In the genomic region with DNA sequence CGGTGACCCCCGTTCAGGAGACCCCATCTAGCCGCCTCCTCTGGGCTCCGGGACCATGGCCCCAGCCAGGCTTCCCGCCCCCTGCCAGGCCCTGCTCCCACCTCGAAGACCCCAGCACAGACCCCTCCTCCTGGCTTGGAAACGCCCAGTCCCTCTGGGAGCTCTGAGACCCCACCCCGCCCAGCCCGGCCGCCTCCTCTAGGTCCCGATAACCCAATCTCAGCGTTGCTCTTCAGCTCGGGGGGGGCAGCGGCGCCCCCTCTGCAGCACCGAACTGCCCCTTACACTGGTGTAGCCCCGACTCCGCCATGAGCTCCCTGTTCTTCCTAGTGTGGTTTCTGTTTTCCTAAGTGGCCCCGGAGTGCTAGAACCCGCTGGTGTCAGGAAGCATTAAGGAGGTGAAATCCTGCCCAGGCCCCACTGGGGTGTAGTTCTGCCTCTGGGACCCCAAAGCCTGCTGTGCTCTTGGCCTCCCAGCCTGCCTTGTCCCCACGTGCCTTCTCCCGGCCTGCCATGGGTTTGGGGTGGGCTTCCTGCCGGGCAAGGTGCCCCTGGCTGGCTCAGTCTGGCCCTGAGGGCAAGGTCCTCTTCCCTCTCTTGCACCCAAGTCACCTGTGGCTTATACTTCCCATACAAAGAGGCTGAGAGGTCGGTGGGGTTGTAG, we compare ENCODE assay signal across 8 cellular contexts. TPM values are rescaled to one million over a fixed set of nuclear protein-coding genes. Genes with fewer than 3 reads are reported as not detected.
DNase-seq lines count a peak whose midpoint lies in the region; ATAC-seq lines count a peak whose summit lies in the region.

No MANE protein-coding gene starts in this region.

- peak overlapping the region; percentile 82 for H3K27ac Mint-ChIP-seq in T-helper 17 cell

- H3K4me3 Mint-ChIP-seq in T-helper 17 cell, result peak overlapping the region; percentile 80

- peaks cover 16% of the 10 kb centered on the region for H3K4me1 Mint-ChIP-seq in T-helper 17 cell

- WGBS in right cardiac atrium, result 13% methylated on average over 24 of the region's 24 CpGs

- ATAC-seq in T-helper 17 cell (no peak), right cardiac atrium (no peak), HG03439 (IDR thresholded peaks at IDR 0.05; ENCODE audit: unreplicated experiment) (no peak)

- H3K27me3 ChIP-seq in H7 (ENCODE audit: control insufficient read depth, insufficient read depth, low read length), result peaks cover 15% of the 10 kb centered on the region; the same call in 1 of the 2 replicates
- H3K27me3 ChIP-seq in right cardiac atrium (ENCODE audit: control insufficient read depth, insufficient read depth), result no peaks in the 10 kb centered on the region
- H3K27me3 ChIP-seq in skeletal muscle tissue (ENCODE audit: control insufficient read depth in 3 of 3, insufficient read depth in 3 of 3, low read length in 3 of 3), result peaks cover 9 to 33% (median 23%) of the 10 kb centered on the region in 3 donors

- no peak overlapping the region for H3K27ac ChIP-seq in right cardiac atrium (ENCODE audit: low read length)
- H3K27ac ChIP-seq in skeletal muscle tissue (ENCODE audit: low read depth, low read length), result no peak overlapping the region

- intact Hi-C loops in right cardiac atrium (cut with DNase I), result no loop called here

- peak overlapping the region; percentile 95 for H3K4me3 ChIP-seq in H7 (ENCODE audit: insufficient read depth, low read depth, low read length)
- peak overlapping the region; percentile 62 for H3K4me3 ChIP-seq in right cardiac atrium (ENCODE audit: low read length)
- H3K4me3 ChIP-seq in skeletal muscle tissue (ENCODE audit: low read length in 3 of 3), result peak overlapping the region; percentile 63 to 75 (median 73)

- no peaks in the 10 kb centered on the region for H3K36me3 ChIP-seq in H7 (replicated peaks; ENCODE audit: control insufficient read depth, insufficient read depth, low read length)
- H3K36me3 ChIP-seq in skeletal muscle tissue (ENCODE audit: control insufficient read depth in 3 of 3, insufficient read depth in 3 of 3, low read length in 3 of 3), result no peaks in the 10 kb centered on the region

- no peaks in the 10 kb centered on the region for H3K9me3 ChIP-seq in T-helper 17 cell (ENCODE audit: control insufficient read depth, low read length, poor library complexity, severe bottlenecking)
- H3K9me3 ChIP-seq in right cardiac atrium (ENCODE audit: control insufficient read depth, low read length), result no peaks in the 10 kb centered on the region
- H3K9me3 ChIP-seq in skeletal muscle tissue (ENCODE audit: control insufficient read depth in 3 of 3, low read length in 3 of 3), result peaks cover 0 to 6% (median 2%) of the 10 kb centered on the region in 3 donors

- peak overlapping the region in 1 of 3 donors; percentile 77 for H3K9ac ChIP-seq in skeletal muscle tissue (ENCODE audit: low read depth in 1 of 3, low read length in 3 of 3)

- DNase-seq in H7, result no peak
- no peak for DNase-seq in T-helper 17 cell
- no peak for DNase-seq in right cardiac atrium
- DNase-seq in NCI-H2029 treated with DMSO at 0.1 percent for 48 hours (lab: John Stamatoyannopoulos, UW), result no peak
- DNase-seq in SKM-1 treated with dmso at 0.1 percent for 144 hours (lab: John Stamatoyannopoulos, UW; ENCODE audit: unreplicated experiment), result no peak
- DNase-seq in COLO668 (lab: John Stamatoyannopoulos, UW; ENCODE audit: unreplicated experiment), result no peak

- H3K27me3 Mint-ChIP-seq in T-helper 17 cell, result no peaks in the 10 kb centered on the region

- H3K36me3 Mint-ChIP-seq in T-helper 17 cell (ENCODE audit: low read depth), result no peaks in the 10 kb centered on the region

- H3K4me1 ChIP-seq in right cardiac atrium (ENCODE audit: control insufficient read depth, insufficient read depth, low read length) (no peaks in the 10 kb centered on the region), skeletal muscle tissue (ENCODE audit: control insufficient read depth in 3 of 3, insufficient read depth in 3 of 3, low read length in 3 of 3) (peaks cover 0 to 12% (median 10%) of the 10 kb centered on the region in 3 donors)

RNA-seq across cellular contexts. Expression of gene MMEL1, which starts 10.7 kb away (rescaled TPM):
- 1.3 and 3.0 TPM in 2 replicates for total RNA-seq in H7 (2014; rRNA removed; shearing (Covaris generic))
- total RNA-seq in T-helper 17 cell (1 to 10 TPM in 1 of 2 donors, under 1 TPM in 1; 0.94 to 3.8 TPM), right cardiac atrium (1 to 10 TPM in 1 of 4 donors, under 1 TPM in 3; 0.32 to 1.5 (median 0.83) TPM), skeletal muscle tissue (1.0 TPM)
- polyA plus RNA-seq in right cardiac atrium, result 1.7 TPM

RNA-seq across cellular contexts. Expression of gene PRXL2B, which starts 57.0 kb away (rescaled TPM):
- 62.9 and 83.5 TPM in 2 replicates for total RNA-seq in H7 (2014; rRNA removed; shearing (Covaris generic))
- total RNA-seq in T-helper 17 cell (10 to 100 TPM; 17.6 to 18.5 TPM), right cardiac atrium (10 to 100 TPM in 2 of 4 donors, 1 to 10 TPM in 2; 8.0 to 11.8 (median 10.4) TPM), skeletal muscle tissue (5.7 TPM)
- polyA plus RNA-seq in right cardiac atrium, result 9.3 TPM
